9 cellular contexts compared by ENCODE assay signal in the genomic region with DNA sequence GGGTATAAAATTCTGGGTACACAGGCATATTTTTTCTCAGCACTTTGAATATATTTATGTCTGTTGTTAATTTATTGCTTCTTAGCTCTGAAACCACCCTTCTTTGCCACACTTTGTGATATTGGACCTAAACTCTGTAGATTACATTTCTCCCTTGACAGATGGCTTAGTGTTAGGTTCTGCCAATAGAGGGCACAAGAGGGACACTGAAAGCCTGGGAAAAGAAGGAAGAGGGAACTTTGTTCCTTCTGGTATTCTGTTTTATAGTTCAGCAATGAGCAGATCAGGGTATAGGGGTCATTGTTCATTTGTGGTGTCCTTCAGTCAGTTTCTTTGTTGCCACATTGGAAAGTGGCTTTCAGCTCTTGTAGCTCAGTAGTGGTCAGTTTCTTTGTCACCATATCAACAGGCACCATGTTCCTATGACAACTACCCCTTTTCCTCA.
DNase-seq lines count a peak whose midpoint lies in the region; ATAC-seq and TF ChIP-seq lines count a peak whose summit lies in the region.
"Had no signal": no experiment of that assay in that cellular context is flagged by ENCODE, and none has a peak within 500 bp of the region (broad histone marks: within the 10 kb centered on the region; RNA-seq: fewer than 3 reads in every experiment).

No MANE protein-coding gene starts in this region.

- peaks cover 8% of the 10 kb centered on the region for H3K9me3 Mint-ChIP-seq in activated CD4-positive, alpha-beta memory T cell treated with anti-CD3 and anti-CD28 coated beads, Interleukin-2, amount 10 ng/mL, durations not matched to agents 7 days and 5 days
- H3K9me3 Mint-ChIP-seq in activated CD8-positive, alpha-beta memory T cell treated with anti-CD3 and anti-CD28 coated beads, Interleukin-2, amount 10 ng/mL, durations not matched to agents 7 days and 5 days (ENCODE audit: low read depth), result peaks cover 5% of the 10 kb centered on the region

- H3K9ac ChIP-seq in HCT116 (ENCODE audit: low read length), result no peak overlapping the region

- no peaks in the 10 kb centered on the region for H3K27me3 Mint-ChIP-seq in activated CD4-positive, alpha-beta memory T cell treated with anti-CD3 and anti-CD28 coated beads, Interleukin-2, amount 10 ng/mL, durations not matched to agents 7 days and 5 days
- no peaks in the 10 kb centered on the region for H3K27me3 Mint-ChIP-seq in activated CD8-positive, alpha-beta memory T cell treated with anti-CD3 and anti-CD28 coated beads, Interleukin-2, amount 10 ng/mL, durations not matched to agents 7 days and 5 days

- H3K36me3 ChIP-seq in HCT116 (ENCODE audit: control insufficient read depth in 1 of 2, insufficient read depth in 2 of 2, low read length in 2 of 2), result no peaks in the 10 kb centered on the region
- no peaks in the 10 kb centered on the region for H3K36me3 ChIP-seq in brain microvascular endothelial cell (replicated peaks)
- H3K36me3 ChIP-seq: esophagus squamous epithelium, vagina had no signal

- in situ Hi-C loops in brain microvascular endothelial cell (cut with HindIII; ENCODE audit: low pct_ligation_motif_present, low sequenced_read_pairs), result no loop called here

- intact Hi-C loops in HCT116 (cut with micrococcal nuclease), result loop anchor here (1.0 to 10.0 kb wide), 2 partner anchors 439 to 559 kb away; no protein-coding TSS in a partner anchor

- no peak overlapping the region for H3K4me2 ChIP-seq in HCT116 (ENCODE audit: low read length)

- H4K20me1 ChIP-seq in HCT116 (ENCODE audit: insufficient read depth), result no peaks in the 10 kb centered on the region

- RAD21 ChIA-PET in HCT116 (lab: Charles Lee; ENCODE audit: low non-redundant PET in 1 of 2, low total read pairs in 2 of 2, uncharacterized antibody in 2 of 2, unreplicated experiment in 2 of 2), result no interaction called here

- H3K4me1 ChIP-seq in HCT116 (ENCODE audit: control insufficient read depth in 1 of 2, insufficient read depth in 2 of 2, low read length in 2 of 2), result no peaks in the 10 kb centered on the region
- H3K4me1 ChIP-seq: esophagus squamous epithelium, vagina had no signal

- POLR2A ChIA-PET in HCT116 (lab: Charles Lee), result no interaction called here
- POLR2A ChIA-PET in activated CD4-positive, alpha-beta memory T cell treated with anti-CD3 and anti-CD28 coated beads, Interleukin-2, amount 10 ng/mL, durations not matched to agents 7 days and 5 days (lab: Charles Lee), result no interaction called here

- H3K27me3 ChIP-seq in HCT116 (ENCODE audit: insufficient read depth, low read length), result no peaks in the 10 kb centered on the region
- H3K27me3 ChIP-seq in brain microvascular endothelial cell (replicated peaks), result no peaks in the 10 kb centered on the region
- H3K27me3 ChIP-seq: esophagus squamous epithelium, vagina had no signal

- TF ChIP-seq POLR2A in HCT116 (IDR thresholded peaks at IDR 0.05; ENCODE audit: borderline replicate concordance, extremely low read depth, insufficient read depth, insufficient read length), result no peak

- ATAC-seq in HCT116, result peak; percentile 53
- ATAC-seq in HG03039 (IDR thresholded peaks at IDR 0.05; ENCODE audit: unreplicated experiment), result no peak
- no peak for ATAC-seq in activated CD8-positive, alpha-beta memory T cell treated with anti-CD3 and anti-CD28 coated beads, Interleukin-2, amount 10 ng/mL, durations not matched to agents 7 days and 5 days

- H3K27ac ChIP-seq in HCT116 (ENCODE audit: low read depth, low read length) (no peak overlapping the region), brain microvascular endothelial cell (no peak overlapping the region)
- H3K27ac ChIP-seq: esophagus squamous epithelium, vagina had no signal

- no peaks in the 10 kb centered on the region; a peak in 1 of 4 replicates for H3K9me3 ChIP-seq in HCT116 (ENCODE audit: control insufficient read depth in 1 of 2, insufficient read depth in 1 of 2, low read depth in 1 of 2, low read length in 2 of 2)
- H3K9me3 ChIP-seq: vagina had no signal

- no peaks in the 10 kb centered on the region for H3K36me3 Mint-ChIP-seq in activated CD4-positive, alpha-beta memory T cell treated with anti-CD3 and anti-CD28 coated beads, Interleukin-2, amount 10 ng/mL, durations not matched to agents 7 days and 5 days (ENCODE audit: low read depth)
- no peaks in the 10 kb centered on the region for H3K36me3 Mint-ChIP-seq in activated CD8-positive, alpha-beta memory T cell treated with anti-CD3 and anti-CD28 coated beads, Interleukin-2, amount 10 ng/mL, durations not matched to agents 7 days and 5 days

- peak; percentile 28 to 70 (median 64); a peak in 5 of 6 replicates for TF ChIP-seq CTCF in HCT116 (IDR thresholded peaks at IDR 0.05 in 2 of 3, conservative IDR thresholded peaks at IDR 0.05 in 1 of 3; ENCODE audit: borderline replicate concordance in 1 of 3, insufficient read depth in 1 of 3, low read depth in 2 of 3, low read length in 2 of 3)
- TF ChIP-seq CTCF in brain microvascular endothelial cell (IDR thresholded peaks at IDR 0.05; ENCODE audit: low read depth, low read length, missing control alignments), result peak; percentile 21

- CTCF ChIA-PET in HCT116 (lab: Charles Lee), result no interaction called here
- CTCF ChIA-PET in activated CD4-positive, alpha-beta memory T cell treated with anti-CD3 and anti-CD28 coated beads, Interleukin-2, amount 10 ng/mL, durations not matched to agents 7 days and 5 days (lab: Charles Lee), result no interaction called here
- CTCF ChIA-PET in activated CD8-positive, alpha-beta memory T cell treated with anti-CD3 and anti-CD28 coated beads, Interleukin-2, amount 10 ng/mL, durations not matched to agents 7 days and 5 days (lab: Charles Lee), result no interaction called here

- no peaks in the 10 kb centered on the region for H3K9me2 ChIP-seq in HCT116 (ENCODE audit: insufficient read depth)

- H3K4me3 ChIP-seq in HCT116 (replicated peaks in 1 of 2; ENCODE audit: low read depth in 1 of 2, low read length in 2 of 2) (no peak overlapping the region), brain microvascular endothelial cell (ENCODE audit: low read depth, low read length) (no peak overlapping the region)
- H3K4me3 ChIP-seq: esophagus squamous epithelium, vagina had no signal

- H3K27ac Mint-ChIP-seq in activated CD4-positive, alpha-beta memory T cell treated with anti-CD3 and anti-CD28 coated beads, Interleukin-2, amount 10 ng/mL, durations not matched to agents 7 days and 5 days, result no peak overlapping the region
- H3K27ac Mint-ChIP-seq in activated CD8-positive, alpha-beta memory T cell treated with anti-CD3 and anti-CD28 coated beads, Interleukin-2, amount 10 ng/mL, durations not matched to agents 7 days and 5 days, result no peak overlapping the region

- H3K4me1 Mint-ChIP-seq in activated CD4-positive, alpha-beta memory T cell treated with anti-CD3 and anti-CD28 coated beads, Interleukin-2, amount 10 ng/mL, durations not matched to agents 7 days and 5 days, result no peaks in the 10 kb centered on the region
- no peaks in the 10 kb centered on the region for H3K4me1 Mint-ChIP-seq in activated CD8-positive, alpha-beta memory T cell treated with anti-CD3 and anti-CD28 coated beads, Interleukin-2, amount 10 ng/mL, durations not matched to agents 7 days and 5 days

- no peaks in the 10 kb centered on the region for H3K79me2 ChIP-seq in HCT116 (ENCODE audit: insufficient read depth, low read length)

- peak; percentile 61 for TF ChIP-seq RAD21 in HCT116 (IDR thresholded peaks at IDR 0.05; ENCODE audit: low read depth)

- H2AFZ ChIP-seq in HCT116 (ENCODE audit: low read depth, low read length, poor library complexity, severe bottlenecking), result no peak overlapping the region

- no peak overlapping the region for H3K4me3 Mint-ChIP-seq in activated CD4-positive, alpha-beta memory T cell treated with anti-CD3 and anti-CD28 coated beads, Interleukin-2, amount 10 ng/mL, durations not matched to agents 7 days and 5 days
- no peak overlapping the region for H3K4me3 Mint-ChIP-seq in activated CD8-positive, alpha-beta memory T cell treated with anti-CD3 and anti-CD28 coated beads, Interleukin-2, amount 10 ng/mL, durations not matched to agents 7 days and 5 days

- BruUV-seq in HCT116 (replicated peaks; lab: Mats Ljungman, UMichigan), result no TSS peak

- DNase-seq in HCT116 (ENCODE audit: low read depth, low spot score) (peak; percentile 12), NCI-H510A (lab: John Stamatoyannopoulos, UW) (peak; percentile 28), brain microvascular endothelial cell (no peak), pons (ENCODE audit: low spot score) (peak; percentile 26)
- no peak for DNase-seq in activated CD4-positive, alpha-beta memory T cell treated with anti-CD3 and anti-CD28 coated beads, Interleukin-2, amount 10 ng/mL, durations not matched to agents 7 days and 5 days
- DNase-seq in activated CD8-positive, alpha-beta memory T cell treated with anti-CD3 and anti-CD28 coated beads, Interleukin-2, amount 10 ng/mL, durations not matched to agents 7 days and 5 days, result no peak
- DNase-seq: esophagus squamous epithelium had no signal

TF ChIP-seq in HCT116, 20 proteins besides CTCF, POLR2A, EP300 and RAD21:
- TF ChIP-seq EZH2phosphoT487 (IDR thresholded peaks at IDR 0.05; ENCODE audit: borderline replicate concordance) (no peak), ELF1 (IDR thresholded peaks at IDR 0.05; ENCODE audit: borderline replicate concordance, low read depth) (no peak), SIN3A (IDR thresholded peaks at IDR 0.05; ENCODE audit: low read depth) (no peak), POLR2AphosphoS5 (IDR thresholded peaks at IDR 0.05; ENCODE audit: low read depth, low read length) (no peak), JUND (IDR thresholded peaks at IDR 0.05) (no peak)
- TF ChIP-seq, protein P1, sequence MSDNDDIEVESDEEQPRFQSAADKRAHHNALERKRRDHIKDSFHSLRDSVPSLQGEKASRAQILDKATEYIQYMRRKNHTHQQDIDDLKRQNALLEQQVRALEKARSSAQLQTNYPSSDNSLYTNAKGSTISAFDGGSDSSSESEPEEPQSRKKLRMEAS (IDR thresholded peaks at IDR 0.05), result no peak

Comparison
In these comparisons a context has a peak if more than half of its experiments do, and no peak if none do; other contexts are left out.
1. DNase-seq: peak in HCT116 (single experiment), NCI-H510A (single experiment) and pons (single experiment); none in brain microvascular endothelial cell (single experiment), activated CD4-positive, alpha-beta memory T cell treated with anti-CD3 and anti-CD28 coated beads, Interleukin-2, amount 10 ng/mL, durations not matched to agents 7 days and 5 days (single experiment) and activated CD8-positive, alpha-beta memory T cell treated with anti-CD3 and anti-CD28 coated beads, Interleukin-2, amount 10 ng/mL, durations not matched to agents 7 days and 5 days (single experiment).